Comparison of ENCODE assay signal across 22 cellular contexts in the genomic region with DNA sequence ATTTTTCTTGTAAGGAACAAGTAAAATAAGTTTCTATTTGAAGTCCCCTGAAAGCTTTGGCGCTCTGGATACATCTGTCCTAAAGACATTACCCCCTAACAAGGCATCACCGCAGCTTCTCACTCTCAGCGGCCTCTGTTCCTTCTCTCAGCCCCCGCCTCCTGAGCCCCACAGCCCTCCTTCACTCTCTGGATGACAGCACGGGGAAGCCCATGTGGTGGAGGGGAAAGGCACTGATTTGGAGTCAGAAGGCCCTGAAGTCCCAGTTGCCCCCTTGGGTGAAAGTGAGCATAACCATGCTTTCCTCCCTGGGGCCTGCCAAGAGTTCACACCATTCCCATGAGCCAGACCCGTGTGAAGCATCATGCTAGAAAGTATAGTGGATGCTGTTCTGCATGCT. TPM values are rescaled to one million over a fixed set of nuclear protein-coding genes. Genes with fewer than 3 reads are reported as not detected.
A peak's percentile ranks its signal among the peaks of the same experiment; 100 is the strongest.
DNase-seq lines count a peak whose midpoint lies in the region; ATAC-seq lines count a peak whose summit lies in the region.
"Had no signal": no experiment of that assay in that cellular context is flagged by ENCODE, and none has a peak within 500 bp of the region (broad histone marks: within the 10 kb centered on the region; RNA-seq: fewer than 3 reads in every experiment).

No MANE protein-coding gene starts in this region.

- peaks cover 15% of the 10 kb centered on the region for H3K27me3 Mint-ChIP-seq in activated T-cell treated with anti-CD3 and anti-CD28 coated beads, Interleukin-2, amount 50 U/mL, for 72 hours (ENCODE audit: low read depth)

- peak overlapping the region; percentile 0 for H3K27ac Mint-ChIP-seq in activated T-cell treated with anti-CD3 and anti-CD28 coated beads, Interleukin-2, amount 50 U/mL, for 72 hours

- no peaks in the 10 kb centered on the region for H3K9me3 ChIP-seq in effector memory CD4-positive, alpha-beta T cell (ENCODE audit: control insufficient read depth, low read length)
- H3K9me3 ChIP-seq: Caco-2 had no signal

- H3K27me3 ChIP-seq in effector memory CD4-positive, alpha-beta T cell (replicated peaks; ENCODE audit: control insufficient read depth, insufficient read depth, low read length, poor library complexity, severe bottlenecking), result no peaks in the 10 kb centered on the region

- DNase-seq in activated T-cell treated with anti-CD3 and anti-CD28 coated beads, Interleukin-2, amount 50 U/mL, for 72 hours, result no peak
- no peak for DNase-seq in activated T-cell treated with anti-CD3 and anti-CD28 coated beads for 4 hours
- peak; percentile 14 for DNase-seq in HuH-7 (ENCODE audit: low spot score)
- DNase-seq in effector memory CD4-positive, alpha-beta T cell, result no peak
- no peak for DNase-seq in superior temporal gyrus (ENCODE audit: extremely low spot score)
- DNase-seq in globus pallidus (ENCODE audit: low spot score), result no peak
- DNase-seq: Caco-2; DND-41; KBM-7; NCI-H1694; NCI-H2081; NCI-H2171; NCI-H345; NCI-H524; NCI-H774; NK-92 treated with Interleukin-12 subunit alpha and Interleukin-12 subunit beta, amount 100 ng/mL, for 24 hours; SHP77 treated with DMSO at 0.1 percent for 48 hours had no signal

- peaks cover 26% of the 10 kb centered on the region for H3K4me1 ChIP-seq in effector memory CD4-positive, alpha-beta T cell (ENCODE audit: control insufficient read depth, insufficient read depth, low read length, poor library complexity, severe bottlenecking)
- H3K4me1 ChIP-seq: Caco-2 had no signal

- H3K36me3 ChIP-seq in effector memory CD4-positive, alpha-beta T cell (ENCODE audit: control insufficient read depth, insufficient read depth, low read length), result no peaks in the 10 kb centered on the region

- H3K4me3 Mint-ChIP-seq in activated T-cell treated with anti-CD3 and anti-CD28 coated beads, Interleukin-2, amount 50 U/mL, for 72 hours, result no peak overlapping the region

- ATAC-seq in activated T-cell treated with anti-CD3 and anti-CD28 coated beads, Interleukin-2, amount 50 U/mL, for 72 hours (replicated peaks in 1 of 2), result no peak
- ATAC-seq in HG03342 (IDR thresholded peaks at IDR 0.05; ENCODE audit: unreplicated experiment), result no peak

- H3K9me3 Mint-ChIP-seq in activated T-cell treated with anti-CD3 and anti-CD28 coated beads, Interleukin-2, amount 50 U/mL, for 72 hours, result no peaks in the 10 kb centered on the region

- H3K4me1 Mint-ChIP-seq in activated T-cell treated with anti-CD3 and anti-CD28 coated beads, Interleukin-2, amount 50 U/mL, for 72 hours (ENCODE audit: low read depth), result peaks cover 19% of the 10 kb centered on the region

- no peak overlapping the region for H3K4me3 ChIP-seq in effector memory CD4-positive, alpha-beta T cell (ENCODE audit: insufficient read depth, low read depth, low read length, poor library complexity, severe bottlenecking)
- H3K4me3 ChIP-seq: SK-N-MC had no signal

- H3K27ac ChIP-seq in effector memory CD4-positive, alpha-beta T cell (ENCODE audit: insufficient read depth, low read length, poor library complexity, severe bottlenecking), result peak overlapping the region; percentile 37
- H3K27ac ChIP-seq: C4-2B, RWPE1, SK-N-MC had no signal

- H3K36me3 Mint-ChIP-seq in activated T-cell treated with anti-CD3 and anti-CD28 coated beads, Interleukin-2, amount 50 U/mL, for 72 hours (ENCODE audit: insufficient read depth in 2 of 2), result no peaks in the 10 kb centered on the region

RNA-seq across cellular contexts. Expression of a gene that starts 4.5 kb away (rescaled TPM):
- 1 to 10 TPM; 3.4 to 4.4 TPM for total RNA-seq in activated T-cell treated with anti-CD3 and anti-CD28 coated beads, Interleukin-2, amount 50 U/mL, for 72 hours
- total RNA-seq: Caco-2, H1 had no signal

RNA-seq across cellular contexts. Expression of a gene that starts 18.7 kb away (rescaled TPM):
- total RNA-seq in activated T-cell treated with anti-CD3 and anti-CD28 coated beads, Interleukin-2, amount 50 U/mL, for 72 hours, result not detected
- total RNA-seq: Caco-2, H1 had no signal

RNA-seq across cellular contexts. Expression of a gene that starts 21.3 kb away (rescaled TPM):
- 10 to 100 TPM; 29.7 to 31.9 TPM for total RNA-seq in activated T-cell treated with anti-CD3 and anti-CD28 coated beads, Interleukin-2, amount 50 U/mL, for 72 hours

RNA-seq across cellular contexts. Expression of a gene that starts 26.5 kb away (rescaled TPM):
- 10 to 100 TPM; 30.3 to 42.1 TPM for total RNA-seq in activated T-cell treated with anti-CD3 and anti-CD28 coated beads, Interleukin-2, amount 50 U/mL, for 72 hours

RNA-seq across cellular contexts. Expression of a gene that starts 38.3 kb away (rescaled TPM):
- not detected for total RNA-seq in activated T-cell treated with anti-CD3 and anti-CD28 coated beads, Interleukin-2, amount 50 U/mL, for 72 hours
- total RNA-seq: Caco-2, H1 had no signal
